In the genomic region with DNA sequence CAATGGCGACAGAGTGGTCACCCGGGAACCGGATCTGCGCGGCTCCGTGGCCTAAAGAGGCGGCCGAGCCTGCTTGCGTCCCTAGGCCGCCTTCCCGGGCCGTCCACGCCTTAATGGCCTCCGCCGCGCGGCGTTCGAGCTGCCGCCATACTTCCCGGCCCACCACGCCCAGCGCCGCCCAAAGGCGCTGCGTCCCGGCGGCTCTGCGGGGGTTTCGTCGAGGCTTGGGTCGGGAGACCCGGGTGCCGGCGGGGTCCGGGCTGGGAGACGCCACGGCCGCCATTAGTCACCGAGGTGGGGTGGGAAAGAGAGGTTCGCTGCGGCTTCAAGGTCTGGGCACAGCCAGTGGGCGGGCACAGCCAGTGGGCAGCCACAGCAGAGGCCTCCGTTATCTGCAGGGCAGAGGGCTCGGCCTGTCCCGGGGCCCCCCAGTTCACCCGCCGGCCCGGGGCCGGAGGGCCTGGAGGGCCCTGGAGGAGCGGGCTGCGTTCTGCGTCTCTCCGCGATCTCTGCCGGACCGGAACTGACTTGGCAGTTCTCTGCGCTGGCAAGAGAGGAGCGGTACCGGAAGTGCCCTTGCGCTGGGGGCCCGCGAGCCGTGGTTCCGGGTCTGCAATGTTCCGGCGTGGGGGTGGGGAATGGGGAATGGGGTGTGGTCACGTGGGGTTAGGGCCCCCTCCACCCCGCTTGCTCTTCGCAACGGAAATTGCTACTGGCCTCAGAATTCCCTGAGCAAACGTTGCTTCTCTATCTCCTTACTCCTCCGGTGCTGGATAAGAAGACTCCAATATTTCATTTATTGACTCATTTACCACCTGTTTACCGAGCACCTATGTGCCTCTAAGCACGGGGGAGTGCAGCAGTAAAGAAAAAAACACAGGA, we compare ENCODE assay signal across 8 cellular contexts.
DNase-seq lines count a peak whose midpoint lies in the region; ATAC-seq, FAIRE-seq and TF ChIP-seq lines count a peak whose summit lies in the region.

No MANE protein-coding gene starts in this region.

- H3K79me2 ChIP-seq in fibroblast of lung (ENCODE audit: control insufficient read depth, insufficient read depth, low read length), result peaks cover 40% of the 10 kb centered on the region

- H3K4me1 Mint-ChIP-seq in activated T-helper 1 cell treated with anti-CD3 and anti-CD28 coated beads, Interleukin-12 subunit alpha, Interleukin-12 subunit beta, Interleukin-2, Interleukin-4 antibody, amounts not matched to agents 30 ng/mL and 10 ng/mL and 1 ng/mL, durations not matched to agents 14 hours and 24 hours and 36 hours (ENCODE audit: low read depth), result peaks cover 39% of the 10 kb centered on the region
- peaks cover 35 to 55% (median 49%) of the 10 kb centered on the region in 7 donors for H3K4me1 Mint-ChIP-seq in naive thymus-derived CD4-positive, alpha-beta T cell
- H3K4me1 Mint-ChIP-seq in stimulated activated effector memory CD8-positive, alpha-beta T cell treated with anti-CD3 and anti-CD28 coated beads, Interleukin-12 subunit alpha, Interleukin-12 subunit beta, amount 100 ng/mL, for 72 hours, result peaks cover 38% of the 10 kb centered on the region

- no peaks in the 10 kb centered on the region for H3K9me3 ChIP-seq in KOPT-K1 (ENCODE audit: insufficient read depth, low read length, poor library complexity, severe bottlenecking)
- no peaks in the 10 kb centered on the region for H3K9me3 ChIP-seq in fibroblast of lung (ENCODE audit: control insufficient read depth, insufficient read depth, low read depth, low read length)
- no peaks in the 10 kb centered on the region for H3K9me3 ChIP-seq in naive thymus-derived CD4-positive, alpha-beta T cell (ENCODE audit: control insufficient read depth in 2 of 3, low read length in 3 of 3)

- ATAC-seq in GM21737 (IDR thresholded peaks at IDR 0.05; ENCODE audit: unreplicated experiment), result peak; percentile 90
- peak; percentile 97 for ATAC-seq in naive thymus-derived CD4-positive, alpha-beta T cell
- peak; percentile 98 for ATAC-seq in stimulated activated effector memory CD8-positive, alpha-beta T cell treated with anti-CD3 and anti-CD28 coated beads, Interleukin-12 subunit alpha, Interleukin-12 subunit beta, amount 100 ng/mL, for 72 hours

- peak overlapping the region; percentile 78 to 93 (median 86) for H3K4me3 ChIP-seq in fibroblast of lung (replicated peaks in 1 of 4; ENCODE audit: control extremely low read depth in 1 of 4, insufficient read depth in 1 of 4, low read depth in 3 of 4, low read length in 4 of 4)
- H3K4me3 ChIP-seq in naive thymus-derived CD4-positive, alpha-beta T cell (ENCODE audit: low read length), result peak overlapping the region; percentile 91

- TF ChIP-seq CTCF in fibroblast of lung (conservative IDR thresholded peaks at IDR 0.05 in 1 of 2, IDR thresholded peaks at IDR 0.05 in 1 of 2; ENCODE audit: low read depth in 1 of 2, low read length in 2 of 2), result no peak

- peaks cover 3% of the 10 kb centered on the region for H4K20me1 ChIP-seq in fibroblast of lung (ENCODE audit: control insufficient read depth, extremely low read depth, insufficient read depth, low read length)

- peak overlapping the region; percentile 95 for H3K27ac ChIP-seq in KOPT-K1 (ENCODE audit: low read depth, low read length, poor library complexity, severe bottlenecking)
- H3K27ac ChIP-seq in fibroblast of lung (ENCODE audit: insufficient read depth, low read length), result peak overlapping the region; percentile 96
- peak overlapping the region; percentile 91 for H3K27ac ChIP-seq in naive thymus-derived CD4-positive, alpha-beta T cell (ENCODE audit: low read depth, low read length)

- peak overlapping the region; percentile 71 for H3K4me2 ChIP-seq in fibroblast of lung (ENCODE audit: extremely low read depth, insufficient read depth, low read length)

- H3K4me1 ChIP-seq in fibroblast of lung (ENCODE audit: control insufficient read depth, extremely low read depth, insufficient read depth, low read length), result no peaks in the 10 kb centered on the region
- peaks cover 6 to 12% of the 10 kb centered on the region in 2 donors for H3K4me1 ChIP-seq in naive thymus-derived CD4-positive, alpha-beta T cell (ENCODE audit: control insufficient read depth in 2 of 2, insufficient read depth in 2 of 2, low read length in 2 of 2)

- POLR2A ChIA-PET in naive thymus-derived CD4-positive, alpha-beta T cell (lab: Charles Lee), result interaction anchor here (0.7 to 3.0 kb wide), 6 partner anchors 14 to 386 kb away, joined by 3 to 24 read pairs (median 4); partner anchors contain the start of genes CPNE1, RBM12 and SCAND1

- peaks cover 28% of the 10 kb centered on the region for H3K36me3 ChIP-seq in KOPT-K1 (ENCODE audit: insufficient read depth, low read length)
- no peaks in the 10 kb centered on the region for H3K36me3 ChIP-seq in fibroblast of lung (ENCODE audit: control insufficient read depth, insufficient read depth, low read length)
- peaks cover 0 to 6% (median 0%) of the 10 kb centered on the region in 3 experiments for H3K36me3 ChIP-seq in naive thymus-derived CD4-positive, alpha-beta T cell (ENCODE audit: control insufficient read depth in 2 of 3, insufficient read depth in 3 of 3, low read length in 3 of 3)

- H3K27me3 ChIP-seq in fibroblast of lung (ENCODE audit: control insufficient read depth, insufficient read depth, low read length), result no peaks in the 10 kb centered on the region
- H3K27me3 ChIP-seq in naive thymus-derived CD4-positive, alpha-beta T cell (ENCODE audit: control insufficient read depth in 2 of 2, insufficient read depth in 2 of 2, low read length in 2 of 2), result no peaks in the 10 kb centered on the region

- FAIRE-seq in RCC 7860 (lab: Jason Lieb, UNC), result no peak

- peak overlapping the region; percentile 97 for H3K4me3 Mint-ChIP-seq in activated T-helper 1 cell treated with anti-CD3 and anti-CD28 coated beads, Interleukin-12 subunit alpha, Interleukin-12 subunit beta, Interleukin-2, Interleukin-4 antibody, amounts not matched to agents 30 ng/mL and 10 ng/mL and 1 ng/mL, durations not matched to agents 14 hours and 24 hours and 36 hours
- peak overlapping the region; percentile 86 to 98 (median 92) for H3K4me3 Mint-ChIP-seq in naive thymus-derived CD4-positive, alpha-beta T cell
- peak overlapping the region; percentile 83 for H3K4me3 Mint-ChIP-seq in stimulated activated effector memory CD8-positive, alpha-beta T cell treated with anti-CD3 and anti-CD28 coated beads, Interleukin-12 subunit alpha, Interleukin-12 subunit beta, amount 100 ng/mL, for 72 hours

- CTCF ChIA-PET in naive thymus-derived CD4-positive, alpha-beta T cell (lab: Charles Lee), result no interaction called here

- peak overlapping the region; percentile 89 for H2AFZ ChIP-seq in fibroblast of lung (ENCODE audit: low read length)

- peaks cover 29% of the 10 kb centered on the region for H3K36me3 Mint-ChIP-seq in activated T-helper 1 cell treated with anti-CD3 and anti-CD28 coated beads, Interleukin-12 subunit alpha, Interleukin-12 subunit beta, Interleukin-2, Interleukin-4 antibody, amounts not matched to agents 30 ng/mL and 10 ng/mL and 1 ng/mL, durations not matched to agents 14 hours and 24 hours and 36 hours (ENCODE audit: low read depth)
- H3K36me3 Mint-ChIP-seq in naive thymus-derived CD4-positive, alpha-beta T cell, result peaks cover 0 to 19% (median 11%) of the 10 kb centered on the region in 5 donors
- peaks cover 54% of the 10 kb centered on the region for H3K36me3 Mint-ChIP-seq in stimulated activated effector memory CD8-positive, alpha-beta T cell treated with anti-CD3 and anti-CD28 coated beads, Interleukin-12 subunit alpha, Interleukin-12 subunit beta, amount 100 ng/mL, for 72 hours

- intact Hi-C loops in activated T-helper 1 cell treated with anti-CD3 and anti-CD28 coated beads, Interleukin-12 subunit alpha, Interleukin-12 subunit beta, Interleukin-2, Interleukin-4 antibody, amounts not matched to agents 30 ng/mL and 10 ng/mL and 1 ng/mL, durations not matched to agents 14 hours and 24 hours and 36 hours (cut with micrococcal nuclease), result loop anchor here (1.0 to 2.0 kb wide), 3 partner anchors 14 to 186 kb away; partner anchors contain the start of genes AAR2 and SCAND1
- intact Hi-C loops in naive thymus-derived CD4-positive, alpha-beta T cell (cut with micrococcal nuclease), result loop anchor here (1.0 to 5.0 kb wide), 11 partner anchors 14 to 1173 kb away; partner anchors contain the start of genes SCAND1 (in 2 of the 2), AAR2 (in 1 of the 2), ACSS2 (in 1 of the 2) and MROH8 (in 1 of the 2)

- peak overlapping the region; percentile 98 for H3K9ac ChIP-seq in fibroblast of lung (ENCODE audit: insufficient read depth, low read length)

- DNase-seq in DMS53 (lab: John Stamatoyannopoulos, UW) (peak; percentile 95), RCC 7860 (ENCODE audit: low spot score) (peak; percentile 77), fibroblast of lung (ENCODE audit: low read depth in 2 of 2) (peak; percentile 85 to 87)
- DNase-seq in activated T-helper 1 cell treated with anti-CD3 and anti-CD28 coated beads, Interleukin-12 subunit alpha, Interleukin-12 subunit beta, Interleukin-2, Interleukin-4 antibody, amounts not matched to agents 30 ng/mL and 10 ng/mL and 1 ng/mL, durations not matched to agents 14 hours and 24 hours and 36 hours (ENCODE audit: low spot score), result peak; percentile 81
- peak; percentile 72 to 89 (median 83) for DNase-seq in naive thymus-derived CD4-positive, alpha-beta T cell
- DNase-seq in stimulated activated effector memory CD8-positive, alpha-beta T cell treated with anti-CD3 and anti-CD28 coated beads, Interleukin-12 subunit alpha, Interleukin-12 subunit beta, amount 100 ng/mL, for 72 hours (ENCODE audit: low spot score in 2 of 2), result peak; percentile 73 to 95

- H3K27ac Mint-ChIP-seq in activated T-helper 1 cell treated with anti-CD3 and anti-CD28 coated beads, Interleukin-12 subunit alpha, Interleukin-12 subunit beta, Interleukin-2, Interleukin-4 antibody, amounts not matched to agents 30 ng/mL and 10 ng/mL and 1 ng/mL, durations not matched to agents 14 hours and 24 hours and 36 hours, result peak overlapping the region; percentile 90
- H3K27ac Mint-ChIP-seq in naive thymus-derived CD4-positive, alpha-beta T cell, result peak overlapping the region; percentile 85 to 96 (median 92)
- H3K27ac Mint-ChIP-seq in stimulated activated effector memory CD8-positive, alpha-beta T cell treated with anti-CD3 and anti-CD28 coated beads, Interleukin-12 subunit alpha, Interleukin-12 subunit beta, amount 100 ng/mL, for 72 hours, result peak overlapping the region; percentile 95

- no peaks in the 10 kb centered on the region for H3K9me3 Mint-ChIP-seq in activated T-helper 1 cell treated with anti-CD3 and anti-CD28 coated beads, Interleukin-12 subunit alpha, Interleukin-12 subunit beta, Interleukin-2, Interleukin-4 antibody, amounts not matched to agents 30 ng/mL and 10 ng/mL and 1 ng/mL, durations not matched to agents 14 hours and 24 hours and 36 hours
- no peaks in the 10 kb centered on the region for H3K9me3 Mint-ChIP-seq in naive thymus-derived CD4-positive, alpha-beta T cell
- H3K9me3 Mint-ChIP-seq in stimulated activated effector memory CD8-positive, alpha-beta T cell treated with anti-CD3 and anti-CD28 coated beads, Interleukin-12 subunit alpha, Interleukin-12 subunit beta, amount 100 ng/mL, for 72 hours, result peaks cover 3% of the 10 kb centered on the region

- H3K27me3 Mint-ChIP-seq in activated T-helper 1 cell treated with anti-CD3 and anti-CD28 coated beads, Interleukin-12 subunit alpha, Interleukin-12 subunit beta, Interleukin-2, Interleukin-4 antibody, amounts not matched to agents 30 ng/mL and 10 ng/mL and 1 ng/mL, durations not matched to agents 14 hours and 24 hours and 36 hours (ENCODE audit: insufficient read depth), result peaks cover 7% of the 10 kb centered on the region
- H3K27me3 Mint-ChIP-seq in naive thymus-derived CD4-positive, alpha-beta T cell, result peaks cover 0 to 14% (median 3%) of the 10 kb centered on the region in 5 donors

Comparison
In these comparisons a context has a peak if more than half of its experiments do, and no peak if none do; other contexts are left out.
1. Peak in every context shown above with its lines: DNase-seq, ATAC-seq, H3K4me3 ChIP-seq and H3K27ac ChIP-seq.